ENCODE assay signal across 10 cellular contexts in genomic region chr12:8996682-8997405, GRCh38. TPM values are rescaled to one million over a fixed set of nuclear protein-coding genes. Genes with fewer than 3 reads are reported as not detected.
DNase-seq lines count a peak whose midpoint lies in the region; ATAC-seq and TF ChIP-seq lines count a peak whose summit lies in the region.
"Had no signal": no experiment of that assay in that cellular context is flagged by ENCODE, and none has a peak within 500 bp of the region (broad histone marks: within the 10 kb centered on the region; RNA-seq: fewer than 3 reads in every experiment).

No MANE protein-coding gene starts in this region.

- H3K4ac ChIP-seq in IMR-90 (ENCODE audit: low read depth, low read length), result no peak overlapping the region

- no peak for TF ChIP-seq RAD21 in IMR-90 (IDR thresholded peaks at IDR 0.05; ENCODE audit: low read length)

- no peaks in the 10 kb centered on the region for H3K9me1 ChIP-seq in IMR-90 (ENCODE audit: insufficient read depth, low read length)

- no peaks in the 10 kb centered on the region for H3K36me3 Mint-ChIP-seq in Caco-2 (ENCODE audit: insufficient read depth, unreplicated experiment)

- no peak overlapping the region for H4K91ac ChIP-seq in IMR-90 (ENCODE audit: insufficient read depth, low read depth, low read length)

- dilution Hi-C loops in IMR-90 (cut with HindIII; ENCODE audit: low sequenced_read_pairs, unreplicated experiment), result no loop called here

- in situ Hi-C loops in IMR-90 (cut with MboI; ENCODE audit: low sequenced_read_pairs), result no loop called here

- intact Hi-C loops in IMR-90 (cut with micrococcal nuclease) (no loop called here), PC-3 (cut with micrococcal nuclease) (no loop called here), Caco-2 (cut with micrococcal nuclease; ENCODE audit: unreplicated experiment) (no loop called here)

- no peak for TF ChIP-seq POLR2A in IMR-90 (IDR thresholded peaks at IDR 0.05; ENCODE audit: low read depth, low read length)

- no peak overlapping the region for H4K8ac ChIP-seq in IMR-90 (ENCODE audit: low read depth in 2 of 2, low read length in 2 of 2)

- H4K5ac ChIP-seq in IMR-90 (ENCODE audit: low read depth, low read length), result no peak overlapping the region

- H3K4me3 Mint-ChIP-seq in Caco-2 (ENCODE audit: unreplicated experiment), result no peak overlapping the region

- H3K56ac ChIP-seq in IMR-90 (ENCODE audit: extremely low read depth, insufficient read depth, low read length), result no peak overlapping the region

- no peaks in the 10 kb centered on the region for H3K4me1 Mint-ChIP-seq in Caco-2 (ENCODE audit: low read depth, unreplicated experiment)

- H3K27me3 Mint-ChIP-seq in Caco-2 (ENCODE audit: insufficient read depth, unreplicated experiment), result peaks cover 4% of the 10 kb centered on the region

- no peak overlapping the region for H3K14ac ChIP-seq in IMR-90 (replicated peaks; ENCODE audit: low read depth, low read length)

- no peaks in the 10 kb centered on the region for H3K36me3 ChIP-seq in IMR-90 (ENCODE audit: control insufficient read depth, insufficient read depth, low read length)
- H3K36me3 ChIP-seq in PC-3 (ENCODE audit: low read depth, low read length), result no peaks in the 10 kb centered on the region
- no peaks in the 10 kb centered on the region for H3K36me3 ChIP-seq in Caco-2 (ENCODE audit: control insufficient read depth, insufficient read depth, low read length)

- no peak overlapping the region for H3K23ac ChIP-seq in IMR-90 (ENCODE audit: low read depth, low read length)

- no TSS peak for BruUV-seq in IMR-90 (replicated peaks; lab: Mats Ljungman, UMichigan)
- no TSS peak for BruUV-seq in PC-3 (replicated peaks; lab: Mats Ljungman, UMichigan)
- no TSS peak for BruUV-seq in Caco-2 (replicated peaks; lab: Mats Ljungman, UMichigan)

- H3K79me2 ChIP-seq in PC-3 (ENCODE audit: low read length), result no peaks in the 10 kb centered on the region

- peak; percentile 49 for DNase-seq in IMR-90
- peak; percentile 1 to 9 for DNase-seq in cardiac fibroblast (ENCODE audit: low read depth in 2 of 2)
- DNase-seq in putamen (ENCODE audit: low spot score), result no peak
- no peak for DNase-seq in PC-3
- no peak for DNase-seq in SKM-1 (lab: John Stamatoyannopoulos, UW; ENCODE audit: unreplicated experiment)
- no peak for DNase-seq in Caco-2
- DNase-seq: left cardiac atrium had no signal

- no peak overlapping the region for H2AK5ac ChIP-seq in IMR-90 (ENCODE audit: low read depth, low read length)

- whole genome bisulfite sequencing in IMR-90 (ENCODE audit: extremely low coverage in 2 of 2, insufficient read length in 1 of 2), 2 experiments, result no CpG with 5 or more reads among the region's 5 CpGs

- no peak overlapping the region for H3K4me2 ChIP-seq in IMR-90 (ENCODE audit: low read depth, low read length)
- H3K4me2 ChIP-seq in PC-3 (ENCODE audit: low read length), result no peak overlapping the region

- H3K27ac ChIP-seq in IMR-90 (ENCODE audit: insufficient read depth, low read length), result no peak overlapping the region
- no peak overlapping the region for H3K27ac ChIP-seq in PC-3 (ENCODE audit: low read length)

- H3K4me1 ChIP-seq in IMR-90 (ENCODE audit: control insufficient read depth, insufficient read depth, low read length), result no peaks in the 10 kb centered on the region
- no peaks in the 10 kb centered on the region for H3K4me1 ChIP-seq in PC-3 (ENCODE audit: insufficient read depth, low read length)
- H3K4me1 ChIP-seq in Caco-2, result no peaks in the 10 kb centered on the region

- H3K9me3 Mint-ChIP-seq in Caco-2 (ENCODE audit: unreplicated experiment), result no peaks in the 10 kb centered on the region

- ATAC-seq in GM18508 (IDR thresholded peaks at IDR 0.05; ENCODE audit: insufficient read depth, unreplicated experiment), result peak; percentile 91
- ATAC-seq in GM21619 (IDR thresholded peaks at IDR 0.05; ENCODE audit: unreplicated experiment), result peak; percentile 95
- peak; percentile 69 for ATAC-seq in IMR-90 (ENCODE audit: low read depth)
- ATAC-seq in PC-3, result no peak
- ATAC-seq: Panc1 had no signal

- H2BK20ac ChIP-seq in IMR-90 (ENCODE audit: low read depth, low read length), result no peak overlapping the region

- TF ChIP-seq CTCF in IMR-90 (conservative IDR thresholded peaks at IDR 0.05; ENCODE audit: low read depth, low read length) (no peak), cardiac fibroblast (IDR thresholded peaks at IDR 0.05; ENCODE audit: low read depth, low read length) (no peak), PC-3 (conservative IDR thresholded peaks at IDR 0.05; ENCODE audit: low read depth, low read length) (no peak), Caco-2 (IDR thresholded peaks at IDR 0.05; ENCODE audit: insufficient read depth in 1 of 2, low read depth in 1 of 2, low read length in 1 of 2, severe bottlenecking in 1 of 2, unreplicated experiment in 1 of 2) (no peak)

- H3K18ac ChIP-seq in IMR-90 (ENCODE audit: low read depth, low read length), result no peak overlapping the region

- no peaks in the 10 kb centered on the region for H3K9me3 ChIP-seq in IMR-90 (ENCODE audit: control insufficient read depth, insufficient read depth, low read length)
- no peaks in the 10 kb centered on the region for H3K9me3 ChIP-seq in PC-3 (ENCODE audit: low read length)
- no peaks in the 10 kb centered on the region for H3K9me3 ChIP-seq in Caco-2

- no peak overlapping the region for H2BK120ac ChIP-seq in IMR-90 (ENCODE audit: low read depth, low read length)

- no peak overlapping the region for H2AK9ac ChIP-seq in IMR-90 (replicated peaks; ENCODE audit: low read depth, low read length, poor library complexity)

- no peak overlapping the region for H3K27ac Mint-ChIP-seq in Caco-2 (ENCODE audit: unreplicated experiment)

- CTCF ChIA-PET in IMR-90 (lab: Yijun Ruan, JAX) (no interaction called here), PC-3 (lab: Charles Lee) (no interaction called here), Caco-2 (lab: Charles Lee) (interaction anchor here (1.1 kb wide), 1 partner anchor 40 kb away, joined by 3 read pairs; no protein-coding TSS in a partner anchor)

- H2BK5ac ChIP-seq in IMR-90 (ENCODE audit: low read depth, low read length, poor library complexity, severe bottlenecking), result no peak overlapping the region

- H3K4me3 ChIP-seq in IMR-90 (ENCODE audit: insufficient read depth, low read depth, low read length) (no peak overlapping the region), cardiac fibroblast (replicated peaks in 1 of 2; ENCODE audit: low read depth in 2 of 2, low read length in 2 of 2) (no peak overlapping the region), PC-3 (ENCODE audit: low read length) (no peak overlapping the region), Caco-2 (ENCODE audit: low read depth, low read length) (no peak overlapping the region)

- POLR2A ChIA-PET in IMR-90 (lab: Charles Lee; ENCODE audit: unreplicated experiment), result no interaction called here
- POLR2A ChIA-PET in PC-3 (lab: Charles Lee; ENCODE audit: unreplicated experiment), result no interaction called here
- POLR2A ChIA-PET in Caco-2 (lab: Charles Lee), result no interaction called here

- no peak overlapping the region for H2BK15ac ChIP-seq in IMR-90 (ENCODE audit: low read depth, low read length)

- no peaks in the 10 kb centered on the region for H3F3A ChIP-seq in PC-3 (ENCODE audit: low read length, unreplicated experiment)

- no peaks in the 10 kb centered on the region for H3K79me1 ChIP-seq in IMR-90 (ENCODE audit: low read depth in 1 of 2, low read length in 2 of 2)

- H3K27me3 ChIP-seq in IMR-90 (ENCODE audit: control insufficient read depth, insufficient read depth, low read length) (no peaks in the 10 kb centered on the region; the same call in 1 of the 2 replicates), PC-3 (ENCODE audit: low read length) (peaks cover 5% of the 10 kb centered on the region; the same call in 1 of the 2 replicates), Caco-2 (replicated peaks; ENCODE audit: control insufficient read depth, insufficient read depth, low read length) (no peaks in the 10 kb centered on the region)

- no peaks in the 10 kb centered on the region for H3K9me2 ChIP-seq in PC-3 (replicated peaks; ENCODE audit: low read length)

- H4K20me1 ChIP-seq in IMR-90 (ENCODE audit: insufficient read depth, low read length) (no peaks in the 10 kb centered on the region), PC-3 (ENCODE audit: low read length) (no peaks in the 10 kb centered on the region)

- H3K9ac ChIP-seq in IMR-90 (ENCODE audit: low read depth, low read length), result no peak overlapping the region
- H3K9ac ChIP-seq in PC-3 (ENCODE audit: low read length), result no peak overlapping the region

- H2AFZ ChIP-seq in IMR-90 (replicated peaks; ENCODE audit: low read length, poor library complexity) (no peak overlapping the region), PC-3 (ENCODE audit: low read length) (no peak overlapping the region)

TF ChIP-seq in IMR-90, 13 proteins besides CTCF, POLR2A, EP300 and RAD21:
- TF ChIP-seq CHD1 (IDR thresholded peaks at IDR 0.05; ENCODE audit: low read depth, low read length) (no peak), FOS (IDR thresholded peaks at IDR 0.05; ENCODE audit: low read depth, low read length) (0 out of 2 replicates have a peak, but pooled peaks have one; percentile 4)

RNA-seq across cellular contexts. Expression of gene KLRG1, which starts 7.5 kb away (rescaled TPM):
- total RNA-seq in IMR-90 (2012; rRNA removed) (0.54 and 0.56 TPM in 2 replicates), PC-3 (2014; rRNA removed) (0.15 TPM in 1 of 2 replicates, not detected in the other), Caco-2 (2022) (1.2 and 3.0 TPM in 2 replicates)
- polyA plus RNA-seq in IMR-90 (2012; rRNA removed), result 0.36 and 0.47 TPM in 2 replicates
- polyA plus RNA-seq in IMR-90 (2012; cell fraction: cytosol; rRNA removed), result 0.22 and 0.49 TPM in 2 replicates
- 0.07 and 0.13 TPM in 2 replicates for polyA plus RNA-seq in IMR-90 (2012; cell fraction: nucleus; rRNA removed; ENCODE audit: low replicate concordance)

RNA-seq across cellular contexts. Expression of gene M6PR, which starts 47.4 kb away (rescaled TPM):
- 118 and 140 TPM in 2 replicates for total RNA-seq in IMR-90 (2012; rRNA removed)
- polyA plus RNA-seq in IMR-90 (2012; rRNA removed), result 71.1 and 86.6 TPM in 2 replicates
- 28.0 and 38.3 TPM in 2 replicates for polyA plus RNA-seq in IMR-90 (2012; cell fraction: cytosol; rRNA removed)
- 24.1 and 115 TPM in 2 replicates for polyA plus RNA-seq in IMR-90 (2012; cell fraction: nucleus; rRNA removed; ENCODE audit: low replicate concordance)
- total RNA-seq in PC-3 (2014; rRNA removed), result 112 and 137 TPM in 2 replicates
- 303 and 310 TPM in 2 replicates for total RNA-seq in Caco-2 (2022)

Comparison
In these comparisons a context has a peak if more than half of its experiments do, and no peak if none do; other contexts are left out.
1. DNase-seq: peak in IMR-90 (single experiment) and cardiac fibroblast (2 of 2); none in putamen (single experiment), PC-3 (single experiment), SKM-1 (single experiment) and Caco-2 (0 of 2).